In the genomic region with DNA sequence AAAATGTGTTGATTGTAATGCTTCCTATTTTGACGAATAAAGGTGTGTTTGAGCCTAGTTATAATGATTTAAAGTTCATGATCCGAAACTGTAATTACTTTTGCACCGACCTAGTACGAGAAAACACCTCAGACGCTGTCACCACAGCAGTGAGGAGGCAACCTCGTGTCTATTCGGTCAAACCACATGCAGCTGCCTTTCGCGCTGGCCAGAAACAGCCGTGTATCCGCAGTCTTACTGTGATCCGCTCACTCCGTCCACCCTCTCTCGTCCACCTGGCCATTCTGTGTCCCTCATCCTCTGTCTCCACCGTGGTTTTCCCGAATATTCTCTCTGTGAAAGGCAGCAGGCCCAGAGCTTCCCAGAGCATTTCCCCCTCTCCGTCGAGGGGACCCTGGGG, we compare ENCODE assay signal across 13 cellular contexts.
DNase-seq lines count a peak whose midpoint lies in the region; ATAC-seq, FAIRE-seq and TF ChIP-seq lines count a peak whose summit lies in the region.
"Had no signal": no experiment of that assay in that cellular context is flagged by ENCODE, and none has a peak within 500 bp of the region (broad histone marks: within the 10 kb centered on the region; RNA-seq: fewer than 3 reads in every experiment).

No MANE protein-coding gene starts in this region.

- H3K36me3 Mint-ChIP-seq in activated T-helper 17 cell treated with anti-CD3 and anti-CD28 coated beads, Interleukin-2, amount 50 U/mL, for 72 hours (ENCODE audit: low read depth) = no peaks in the 10 kb centered on the region
- peaks cover 0 to 7% of the 10 kb centered on the region in 2 donors for H3K36me3 Mint-ChIP-seq in naive B cell
- H3K36me3 Mint-ChIP-seq: CD14-positive monocyte had no signal

- peaks cover 4% of the 10 kb centered on the region for H3K9me3 Mint-ChIP-seq in activated T-helper 17 cell treated with anti-CD3 and anti-CD28 coated beads, Interleukin-2, amount 50 U/mL, for 72 hours
- H3K9me3 Mint-ChIP-seq in naive B cell = peaks cover 0 to 5% (median 0%) of the 10 kb centered on the region in 7 donors

- DNase-seq in HepG2 (ENCODE audit: low spot score) (no peak), right lobe of liver (no peak), naive B cell (no peak), HTR-8/SVneo (ENCODE audit: insufficient read length, low spot score) (no peak), ovary (no peak)
- DNase-seq: 8988T, ACHN, GM23248 had no signal

- FAIRE-seq in HepG2 (lab: Jason Lieb, UNC) (no peak), HTR-8/SVneo (lab: Jason Lieb, UNC) (no peak)
- FAIRE-seq: H54 had no signal

- peaks cover 8% of the 10 kb centered on the region for H3K27me3 Mint-ChIP-seq in activated T-helper 17 cell treated with anti-CD3 and anti-CD28 coated beads, Interleukin-2, amount 50 U/mL, for 72 hours
- H3K27me3 Mint-ChIP-seq in naive B cell = peaks cover 9 to 25% (median 15%) of the 10 kb centered on the region in 3 donors

- CTCF ChIA-PET in HepG2 (lab: Yijun Ruan, JAX; ENCODE audit: low intra/inter-chr PET ratio, low total read pairs) = no interaction called here

- no peaks in the 10 kb centered on the region for H3K36me3 ChIP-seq in HepG2 (replicated peaks in 1 of 2; ENCODE audit: control insufficient read depth in 1 of 2, insufficient read depth in 2 of 2, low read length in 2 of 2)
- no peaks in the 10 kb centered on the region for H3K36me3 ChIP-seq in right lobe of liver
- no peaks in the 10 kb centered on the region for H3K36me3 ChIP-seq in ovary

- no peaks in the 10 kb centered on the region for H3K4me1 ChIP-seq in HepG2 (ENCODE audit: insufficient read depth, low read length)
- H3K4me1 ChIP-seq in right lobe of liver = no peaks in the 10 kb centered on the region
- H3K4me1 ChIP-seq in ovary (ENCODE audit: insufficient read depth) = no peaks in the 10 kb centered on the region

- peaks cover 11% of the 10 kb centered on the region for H3K4me1 Mint-ChIP-seq in activated T-helper 17 cell treated with anti-CD3 and anti-CD28 coated beads, Interleukin-2, amount 50 U/mL, for 72 hours
- H3K4me1 Mint-ChIP-seq in naive B cell = peaks cover 5 to 11% (median 7%) of the 10 kb centered on the region in 3 donors
- H3K4me1 Mint-ChIP-seq: CD14-positive monocyte had no signal

- in situ Hi-C loops in HepG2 (cut with HindIII; ENCODE audit: extremely low pct_ligation_motif_present, low pct_unique_long_range_greater_than_20kb) = no loop called here

- H3K27ac ChIP-seq in HepG2 (ENCODE audit: extremely low read length, insufficient read depth, low read length) (no peak overlapping the region), right lobe of liver (no peak overlapping the region), ovary (no peak overlapping the region)
- H3K27ac ChIP-seq: GM23248 had no signal

- H4K20me1 ChIP-seq in HepG2 (ENCODE audit: insufficient read depth, low read length) = no peaks in the 10 kb centered on the region

- no peak overlapping the region for H2AFZ ChIP-seq in HepG2 (ENCODE audit: low read length)
- H2AFZ ChIP-seq: GM23248 had no signal

- no peak for TF ChIP-seq POLR2A in HepG2 (IDR thresholded peaks at IDR 0.05; ENCODE audit: insufficient read depth in 1 of 2, low read depth in 2 of 2, low read length in 2 of 2)
- no peak for TF ChIP-seq POLR2A in right lobe of liver (IDR thresholded peaks at IDR 0.05)
- no peak for TF ChIP-seq POLR2A in ovary (IDR thresholded peaks at IDR 0.05)

- intact Hi-C loops in HepG2 (cut with micrococcal nuclease; ENCODE audit: unreplicated experiment) (no loop called here), right lobe of liver (cut with DNase I) (loop anchor here (10.0 kb wide), 1 partner anchor 57 kb away; no protein-coding TSS in a partner anchor), ovary (cut with DNase I) (no loop called here)

- H3K79me2 ChIP-seq in HepG2 (ENCODE audit: insufficient read depth, low read length) = no peaks in the 10 kb centered on the region

- TF ChIP-seq CTCF in HepG2 (CRISPR knock-in tag; IDR thresholded peaks at IDR 0.05) (no peak), right lobe of liver (IDR thresholded peaks at IDR 0.05) (no peak), ovary (IDR thresholded peaks at IDR 0.05) (no peak)

- peak overlapping the region; percentile 29 for H3K4me3 Mint-ChIP-seq in activated T-helper 17 cell treated with anti-CD3 and anti-CD28 coated beads, Interleukin-2, amount 50 U/mL, for 72 hours
- peak overlapping the region in 1 of 8 donors; percentile 10 for H3K4me3 Mint-ChIP-seq in naive B cell
- H3K4me3 Mint-ChIP-seq: CD14-positive monocyte had no signal

- no peak for TF ChIP-seq RAD21 in HepG2 (CRISPR knock-in tag; IDR thresholded peaks at IDR 0.05)

- WGBS in HepG2 (ENCODE audit: low lambda C conversion rate) = 36% methylated on average over 18 of the region's 18 CpGs
- 74% methylated on average over 13 of the region's 18 CpGs for WGBS in right lobe of liver (ENCODE audit: insufficient coverage, low coverage, low lambda C conversion rate, missing lambda C conversion rate)
- WGBS in ovary, 3 donors = 86 to 95% (median 94%) methylated on average over 18 of the region's 18 CpGs

- POLR2A ChIA-PET in HepG2 (lab: Yijun Ruan, JAX) = no interaction called here

- H3K27ac Mint-ChIP-seq in activated T-helper 17 cell treated with anti-CD3 and anti-CD28 coated beads, Interleukin-2, amount 50 U/mL, for 72 hours = no peak overlapping the region
- H3K27ac Mint-ChIP-seq in naive B cell = peak overlapping the region in 4 of 6 donors; percentile 54 to 92 (median 75)
- H3K27ac Mint-ChIP-seq: CD14-positive monocyte had no signal

- no peak for ATAC-seq in HepG2
- no peak for ATAC-seq in right lobe of liver
- no peak for ATAC-seq in activated T-helper 17 cell treated with anti-CD3 and anti-CD28 coated beads, Interleukin-2, amount 50 U/mL, for 72 hours (replicated peaks)
- no peak for ATAC-seq in naive B cell (ENCODE audit: low read depth in 2 of 2)
- ATAC-seq in HG03039 (IDR thresholded peaks at IDR 0.05; ENCODE audit: unreplicated experiment) = no peak
- ATAC-seq: HCT116 had no signal

- H3K4me2 ChIP-seq in HepG2 (ENCODE audit: low read depth, low read length) = no peak overlapping the region

- H3K9ac ChIP-seq in HepG2 (ENCODE audit: insufficient read depth, low read depth, low read length) = no peak overlapping the region
- H3K9ac ChIP-seq: GM23248 had no signal

- H3K9me3 ChIP-seq in HepG2 (ENCODE audit: low read length) (no peaks in the 10 kb centered on the region), right lobe of liver (no peaks in the 10 kb centered on the region), ovary (no peaks in the 10 kb centered on the region)

- no peak overlapping the region for H3K4me3 ChIP-seq in HepG2 (replicated peaks in 1 of 3; ENCODE audit: insufficient read depth in 1 of 3, low read depth in 2 of 3, low read length in 3 of 3)
- H3K4me3 ChIP-seq in right lobe of liver = no peak overlapping the region
- no peak overlapping the region for H3K4me3 ChIP-seq in ovary
- H3K4me3 ChIP-seq: GM23248 had no signal

- H3K27me3 ChIP-seq in HepG2 (ENCODE audit: control insufficient read depth in 1 of 2, insufficient read depth in 2 of 2, low read length in 2 of 2) = peaks cover 13 to 77% of the 10 kb centered on the region in 2 experiments
- H3K27me3 ChIP-seq in right lobe of liver = no peaks in the 10 kb centered on the region
- no peaks in the 10 kb centered on the region for H3K27me3 ChIP-seq in ovary

- TF ChIP-seq EP300 in HepG2 (IDR thresholded peaks at IDR 0.05; ENCODE audit: low read depth in 2 of 2, low read length in 2 of 2) (no peak), HepG2 (CRISPR knock-in tag; IDR thresholded peaks at IDR 0.05; ENCODE audit: borderline replicate concordance) (no peak), ovary (IDR thresholded peaks at IDR 0.05) (no peak)

- BruUV-seq in HepG2 (replicated peaks; lab: Mats Ljungman, UMichigan) = no TSS peak

TF ChIP-seq in HepG2, 621 proteins besides CTCF, POLR2A, EP300 and RAD21:
- TF ChIP-seq, protein P1, sequence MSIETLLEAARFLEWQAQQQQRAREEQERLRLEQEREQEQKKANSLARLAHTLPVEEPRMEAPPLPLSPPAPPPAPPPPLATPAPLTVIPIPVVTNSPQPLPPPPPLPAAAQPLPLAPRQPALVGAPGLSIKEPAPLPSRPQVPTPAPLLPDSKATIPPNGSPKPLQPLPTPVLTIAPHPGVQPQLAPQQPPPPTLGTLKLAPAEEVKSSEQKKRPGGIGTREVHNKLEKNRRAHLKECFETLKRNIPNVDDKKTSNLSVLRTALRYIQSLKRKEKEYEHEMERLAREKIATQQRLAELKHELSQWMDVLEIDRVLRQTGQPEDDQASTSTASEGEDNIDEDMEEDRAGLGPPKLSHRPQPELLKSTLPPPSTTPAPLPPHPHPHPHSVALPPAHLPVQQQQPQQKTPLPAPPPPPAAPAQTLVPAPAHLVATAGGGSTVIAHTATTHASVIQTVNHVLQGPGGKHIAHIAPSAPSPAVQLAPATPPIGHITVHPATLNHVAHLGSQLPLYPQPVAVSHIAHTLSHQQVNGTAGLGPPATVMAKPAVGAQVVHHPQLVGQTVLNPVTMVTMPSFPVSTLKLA (IDR thresholded peaks at IDR 0.05) = peak; percentile 73
- no peak for TF ChIP-seq FOXK1 (CRISPR knock-in tag; IDR thresholded peaks at IDR 0.05; ENCODE audit: borderline replicate concordance, low read depth)
TF ChIP-seq in HepG2: peak in this region for 1.

Comparison
In these comparisons a context has a peak if more than half of its experiments do, and no peak if none do; other contexts are left out.
1. intact Hi-C loops: an anchor here in right lobe of liver (10.0 kb wide); none called in HepG2 and ovary.